17 cellular contexts compared by ENCODE assay signal in genomic region chr12:124877423-124877822, GRCh38. TPM values are rescaled to one million over a fixed set of nuclear protein-coding genes. Genes with fewer than 3 reads are reported as not detected.
DNase-seq lines count a peak whose midpoint lies in the region; ATAC-seq and TF ChIP-seq lines count a peak whose summit lies in the region.
"Had no signal": no experiment of that assay in that cellular context is flagged by ENCODE, and none has a peak within 500 bp of the region (broad histone marks: within the 10 kb centered on the region; RNA-seq: fewer than 3 reads in every experiment).

No MANE protein-coding gene starts in this region.

- CTCF ChIA-PET in IMR-90 (lab: Yijun Ruan, JAX) = no interaction called here
- CTCF ChIA-PET in WTC11 (lab: Charles Lee) = no interaction called here

- H3K23ac ChIP-seq in IMR-90 (ENCODE audit: low read depth, low read length) = no peak overlapping the region
- H3K23ac ChIP-seq in mesenchymal stem cell (ENCODE audit: low read length in 2 of 2) = no peak overlapping the region

- no peak overlapping the region for H3K4me2 ChIP-seq in IMR-90 (ENCODE audit: low read depth, low read length)
- peak overlapping the region; percentile 4 for H3K4me2 ChIP-seq in mesenchymal stem cell (ENCODE audit: low read length, poor library complexity, severe bottlenecking)

- dilution Hi-C loops in IMR-90 (cut with HindIII; ENCODE audit: low sequenced_read_pairs, unreplicated experiment) = no loop called here

- H2AK9ac ChIP-seq in IMR-90 (replicated peaks; ENCODE audit: low read depth, low read length, poor library complexity) = no peak overlapping the region

- H3K27me3 ChIP-seq in IMR-90 (ENCODE audit: control insufficient read depth, insufficient read depth, low read length) (0 out of 2 replicates have a peak, but pooled peaks cover under 1% of the 10 kb centered on the region), mesenchymal stem cell (ENCODE audit: control insufficient read depth in 1 of 2, insufficient read depth in 1 of 2, low read length in 2 of 2) (no peaks in the 10 kb centered on the region)

- no peak overlapping the region for H3K18ac ChIP-seq in IMR-90 (ENCODE audit: low read depth, low read length)
- H3K18ac ChIP-seq in mesenchymal stem cell (ENCODE audit: low read depth in 1 of 2, low read length in 2 of 2) = no peak overlapping the region

- TF ChIP-seq RAD21 in IMR-90 (IDR thresholded peaks at IDR 0.05; ENCODE audit: low read length) = no peak

- H3K27ac ChIP-seq in IMR-90 (ENCODE audit: insufficient read depth, low read length) (no peak overlapping the region), mesenchymal stem cell (ENCODE audit: low read length, poor library complexity, severe bottlenecking) (no peak overlapping the region)
- H3K27ac ChIP-seq: C4-2B, GM23248 had no signal

- H2AK5ac ChIP-seq in IMR-90 (ENCODE audit: low read depth, low read length) = no peak overlapping the region
- H2AK5ac ChIP-seq in mesenchymal stem cell (ENCODE audit: low read length, severe bottlenecking) = no peak overlapping the region

- no peaks in the 10 kb centered on the region for H3K9me3 Mint-ChIP-seq in WTC11
- H3K9me3 Mint-ChIP-seq: CD4-positive, alpha-beta T cell had no signal

- H3K36me3 Mint-ChIP-seq in WTC11 = no peaks in the 10 kb centered on the region

- H4K8ac ChIP-seq in IMR-90 (ENCODE audit: low read depth in 2 of 2, low read length in 2 of 2) = no peak overlapping the region
- H4K8ac ChIP-seq in mesenchymal stem cell (ENCODE audit: low read length) = no peak overlapping the region

- ATAC-seq in IMR-90 (ENCODE audit: low read depth) (no peak), WTC11 (no peak), GM18861 (IDR thresholded peaks at IDR 0.05; ENCODE audit: unreplicated experiment) (no peak), GM19035 (IDR thresholded peaks at IDR 0.05; ENCODE audit: unreplicated experiment) (no peak)

- POLR2A ChIA-PET in IMR-90 (lab: Charles Lee; ENCODE audit: unreplicated experiment) = no interaction called here
- POLR2A ChIA-PET in WTC11 (lab: Charles Lee) = no interaction called here

- no peak overlapping the region for H3K9ac ChIP-seq in IMR-90 (ENCODE audit: low read depth, low read length)
- H3K9ac ChIP-seq in mesenchymal stem cell (ENCODE audit: low read length) = no peak overlapping the region
- H3K9ac ChIP-seq: GM23248 had no signal

- H4K20me1 ChIP-seq in IMR-90 (ENCODE audit: insufficient read depth, low read length) = no peaks in the 10 kb centered on the region

- no peak overlapping the region for H2BK12ac ChIP-seq in mesenchymal stem cell (ENCODE audit: low read length in 2 of 2)

- in situ Hi-C loops in IMR-90 (cut with MboI; ENCODE audit: low sequenced_read_pairs) = no loop called here

- H3K56ac ChIP-seq in IMR-90 (ENCODE audit: extremely low read depth, insufficient read depth, low read length) = no peak overlapping the region

- intact Hi-C loops in IMR-90 (cut with micrococcal nuclease) = no loop called here

- H2BK15ac ChIP-seq in IMR-90 (ENCODE audit: low read depth, low read length) (no peak overlapping the region), mesenchymal stem cell (ENCODE audit: low read depth, poor library complexity, severe bottlenecking) (no peak overlapping the region)

- no peak for TF ChIP-seq CTCF in IMR-90 (conservative IDR thresholded peaks at IDR 0.05; ENCODE audit: low read depth, low read length)
- no peak for TF ChIP-seq CTCF in WTC11 (IDR thresholded peaks at IDR 0.05)

- H2BK120ac ChIP-seq in IMR-90 (ENCODE audit: low read depth, low read length) (no peak overlapping the region), mesenchymal stem cell (ENCODE audit: low read depth, low read length) (no peak overlapping the region)

- no peak overlapping the region for H3K4me3 Mint-ChIP-seq in WTC11
- H3K4me3 Mint-ChIP-seq: CD4-positive, alpha-beta T cell had no signal

- peak overlapping the region; percentile 17 for H2AFZ ChIP-seq in IMR-90 (replicated peaks; ENCODE audit: low read length, poor library complexity)
- H2AFZ ChIP-seq in mesenchymal stem cell (ENCODE audit: low read depth, low read length) = no peak overlapping the region
- H2AFZ ChIP-seq: GM23248 had no signal

- no peak overlapping the region for H4K5ac ChIP-seq in IMR-90 (ENCODE audit: low read depth, low read length)

- H3K9me3 ChIP-seq in IMR-90 (ENCODE audit: control insufficient read depth, insufficient read depth, low read length) (no peaks in the 10 kb centered on the region), mesenchymal stem cell (ENCODE audit: control insufficient read depth, low read length) (no peaks in the 10 kb centered on the region)
- H3K9me3 ChIP-seq: Caco-2, HAP-1 had no signal

- H3K79me1 ChIP-seq in IMR-90 (ENCODE audit: low read depth in 1 of 2, low read length in 2 of 2) (no peaks in the 10 kb centered on the region), mesenchymal stem cell (replicated peaks; ENCODE audit: low read length, poor library complexity, severe bottlenecking) (no peaks in the 10 kb centered on the region)

- DNase-seq in IMR-90 (no peak), WTC11 (ENCODE audit: low spot score) (no peak), mesenchymal stem cell (no peak), H4 (ENCODE audit: low spot score) (no peak), NCI-H1417 treated with DMSO at 0.1 percent for 48 hours (lab: John Stamatoyannopoulos, UW) (no peak)
- DNase-seq: AML-193; Caco-2; CD4-positive, alpha-beta T cell; DMS79; GF-D8; GM23248; Karpas-422; KBM-7 had no signal

- H3K4ac ChIP-seq in IMR-90 (ENCODE audit: low read depth, low read length) = no peak overlapping the region
- no peak overlapping the region for H3K4ac ChIP-seq in mesenchymal stem cell (ENCODE audit: low read depth in 1 of 2, low read length in 2 of 2)

- WGBS in IMR-90 (ENCODE audit: extremely low coverage in 2 of 2, insufficient read length in 1 of 2), 2 experiments = 60% methylated on average over 1 of the region's 3 CpGs; no CpG with 5 or more reads in 1 of the 2 experiments
- 74% methylated on average over 3 of the region's 3 CpGs for WGBS in mesenchymal stem cell

- no peaks in the 10 kb centered on the region for H3K36me3 ChIP-seq in IMR-90 (ENCODE audit: control insufficient read depth, insufficient read depth, low read length)
- H3K36me3 ChIP-seq in mesenchymal stem cell (ENCODE audit: control insufficient read depth in 1 of 2, insufficient read depth in 2 of 2, low read depth in 1 of 2, low read length in 2 of 2) = no peaks in the 10 kb centered on the region
- H3K36me3 ChIP-seq: HAP-1 had no signal

- no peak overlapping the region for H3K27ac Mint-ChIP-seq in WTC11
- H3K27ac Mint-ChIP-seq: CD4-positive, alpha-beta T cell had no signal

- peaks cover 3% of the 10 kb centered on the region; the same call in 1 of the 2 replicates for H3K9me1 ChIP-seq in IMR-90 (ENCODE audit: insufficient read depth, low read length)

- BruUV-seq in IMR-90 (replicated peaks; lab: Mats Ljungman, UMichigan) = no TSS peak

- H2BK20ac ChIP-seq in IMR-90 (ENCODE audit: low read depth, low read length) = no peak overlapping the region

- H3K4me1 ChIP-seq in IMR-90 (ENCODE audit: control insufficient read depth, insufficient read depth, low read length) = peaks cover 6% of the 10 kb centered on the region; the same call in 1 of the 2 replicates
- H3K4me1 ChIP-seq in mesenchymal stem cell (ENCODE audit: control insufficient read depth, insufficient read depth, low read depth, low read length) = peaks cover 11% of the 10 kb centered on the region
- H3K4me1 ChIP-seq: HAP-1 had no signal

- H3K4me1 Mint-ChIP-seq in WTC11 = peaks cover 4% of the 10 kb centered on the region; the same call in 1 of the 2 replicates

- H2BK5ac ChIP-seq in IMR-90 (ENCODE audit: low read depth, low read length, poor library complexity, severe bottlenecking) (no peak overlapping the region), mesenchymal stem cell (ENCODE audit: low read depth, low read length, poor library complexity, severe bottlenecking) (no peak overlapping the region)

- no peak for TF ChIP-seq POLR2A in IMR-90 (IDR thresholded peaks at IDR 0.05; ENCODE audit: low read depth, low read length)

- H4K91ac ChIP-seq in IMR-90 (ENCODE audit: insufficient read depth, low read depth, low read length) (no peak overlapping the region), mesenchymal stem cell (ENCODE audit: low read length) (no peak overlapping the region)

- H3K27me3 Mint-ChIP-seq in WTC11 (ENCODE audit: low read depth) = no peaks in the 10 kb centered on the region; the same call in 1 of the 2 replicates
- H3K27me3 Mint-ChIP-seq: CD4-positive, alpha-beta T cell had no signal

- H3K14ac ChIP-seq in IMR-90 (replicated peaks; ENCODE audit: low read depth, low read length) (no peak overlapping the region), mesenchymal stem cell (ENCODE audit: low read length in 2 of 2) (no peak overlapping the region)

- H3K4me3 ChIP-seq in IMR-90 (ENCODE audit: insufficient read depth, low read depth, low read length) = no peak overlapping the region
- no peak overlapping the region for H3K4me3 ChIP-seq in mesenchymal stem cell (ENCODE audit: insufficient read depth in 1 of 2, low read depth in 1 of 2, low read length in 2 of 2)
- H3K4me3 ChIP-seq: GM23248, HAP-1 had no signal

TF ChIP-seq in WTC11, 78 proteins besides CTCF, POLR2A, EP300 and RAD21 (continues in another document):
- TF ChIP-seq GABPB1 (CRISPR knock-in tag; IDR thresholded peaks at IDR 0.05) = no peak
- TF ChIP-seq ZNF263 (CRISPR knock-in tag; IDR thresholded peaks at IDR 0.05; ENCODE audit: low read depth) = no peak
- no peak for TF ChIP-seq JAZF1 (CRISPR knock-in tag; IDR thresholded peaks at IDR 0.05)
- 0 out of 2 replicates have a peak, but pooled peaks have one; percentile 11 for TF ChIP-seq NFYB (CRISPR knock-in tag; conservative IDR thresholded peaks at IDR 0.05; ENCODE audit: low read depth)

RNA-seq across cellular contexts. Expression of gene SCARB1, which starts 13.8 kb away (rescaled TPM):
- total RNA-seq in IMR-90 (2012; rRNA removed) (3.0 and 3.6 TPM in 2 replicates), WTC11 (2021) (68.3 to 71.0 TPM (median 70.8 TPM) in 3 replicates)
- 24.8 and 27.0 TPM in 2 replicates for polyA plus RNA-seq in IMR-90 (2012; rRNA removed)
- polyA plus RNA-seq in IMR-90 (2012; cell fraction: cytosol; rRNA removed) = 20.5 and 47.8 TPM in 2 replicates
- polyA plus RNA-seq in IMR-90 (2012; cell fraction: nucleus; rRNA removed; ENCODE audit: low replicate concordance) = 36.2 and 109 TPM in 2 replicates
- polyA plus RNA-seq in mesenchymal stem cell (2013, experiment 1 of 2) = 69.1 TPM
- polyA plus RNA-seq in mesenchymal stem cell (2013, experiment 2 of 2) = 62.0 TPM
- 19.5 and 26.8 TPM in 2 replicates for total RNA-seq in H4 (2014; rRNA removed; shearing (Covaris generic))

RNA-seq across cellular contexts. Expression of gene UBC, which starts 37.0 kb away (rescaled TPM):
- total RNA-seq in IMR-90 (2012; rRNA removed) (2,742 and 4,320 TPM in 2 replicates), WTC11 (2021) (530 to 561 TPM (median 544 TPM) in 3 replicates)
- polyA plus RNA-seq in IMR-90 (2012; rRNA removed) = 2,042 and 2,259 TPM in 2 replicates
- polyA plus RNA-seq in IMR-90 (2012; cell fraction: cytosol; rRNA removed) = 1,014 and 1,274 TPM in 2 replicates
- polyA plus RNA-seq in IMR-90 (2012; cell fraction: nucleus; rRNA removed; ENCODE audit: low replicate concordance) = 915 and 1,106 TPM in 2 replicates
- polyA plus RNA-seq in mesenchymal stem cell (2013, experiment 1 of 2) = 1,267 TPM
- 1,268 TPM for polyA plus RNA-seq in mesenchymal stem cell (2013, experiment 2 of 2)
- total RNA-seq in H4 (2014; rRNA removed; shearing (Covaris generic)) = 1,269 and 1,552 TPM in 2 replicates
